In genomic region chr7:157096286-157097055, GRCh38 we compare ENCODE assay signal across 1 cellular context.
TF ChIP-seq lines count a peak whose summit lies in the region.

No MANE protein-coding gene starts in this region.

TF ChIP-seq in IMR-90, 13 proteins besides CTCF, POLR2A, EP300 and RAD21:
- TF ChIP-seq MXI1 (IDR thresholded peaks at IDR 0.05; ENCODE audit: borderline replicate concordance, low read depth, low read length), result no peak
